Comparison of ENCODE assay signal across 32 cellular contexts in the genomic region with DNA sequence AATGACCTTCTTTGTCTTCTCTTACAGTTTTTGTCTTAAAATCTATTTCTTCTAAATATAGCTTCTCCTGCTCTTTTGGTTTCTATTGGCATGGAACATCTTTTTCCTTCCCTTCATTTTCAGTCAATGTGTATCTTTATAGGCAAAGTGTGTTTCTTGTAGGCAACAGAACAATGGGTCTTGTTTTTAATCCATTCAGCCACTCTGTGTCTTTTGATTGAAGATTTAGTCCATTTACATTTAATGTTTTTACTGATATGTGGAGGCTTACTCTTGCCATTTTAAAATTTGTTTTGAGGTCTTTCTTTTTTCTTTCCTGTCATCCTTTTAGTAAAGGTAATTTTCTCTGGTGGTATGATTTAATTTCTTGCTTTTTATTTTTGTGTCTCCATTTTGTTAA.
"Had no signal": no experiment of that assay in that cellular context is flagged by ENCODE, and none has a peak within 500 bp of the region (broad histone marks: within the 10 kb centered on the region; RNA-seq: fewer than 3 reads in every experiment).

No MANE protein-coding gene starts in this region.

- FAIRE-seq: astrocyte, bronchial epithelial cell had no signal

- DNase-seq: activated effector memory CD4-positive, alpha-beta T cell treated with anti-CD3 and anti-CD28 coated beads, Interleukin-2, amount 50 U/mL, for 16 hours; activated effector memory CD4-positive, alpha-beta T cell treated with Interleukin-2 at 50 U/mL for 16 hours; activated gamma-delta T cell; activated gamma-delta T cell treated with Interleukin-2 at 50 U/mL for 16 hours; activated naive CD4-positive, alpha-beta T cell; activated naive CD4-positive, alpha-beta T cell treated with anti-CD3 and anti-CD28 coated beads for 36 hours; activated naive CD4-positive, alpha-beta T cell treated with anti-CD3 and anti-CD28 coated beads, Interleukin-2, amount 10 ng/mL, durations not matched to agents 7 days and 5 days; activated naive CD4-positive, alpha-beta T cell treated with anti-CD3 and anti-CD28 coated beads, Interleukin-2, amount 50 U/mL, for 16 hours; activated naive CD4-positive, alpha-beta T cell treated with Interleukin-2 at 50 U/mL for 16 hours; activated naive CD8-positive, alpha-beta T cell treated with anti-CD3 and anti-CD28 coated beads for 36 hours; activated naive CD8-positive, alpha-beta T cell treated with anti-CD3 and anti-CD28 coated beads, Interleukin-2, amount 10 ng/mL, durations not matched to agents 7 days and 5 days; activated naive CD8-positive, alpha-beta T cell treated with anti-CD3 and anti-CD28 coated beads, Interleukin-2, amount 50 U/mL, for 24 hours; activated T-cell treated with anti-CD3 and anti-CD28 coated beads, Interleukin-2, amount 50 U/mL, for 4 hours; activated T-cell treated with anti-CD3 and anti-CD28 coated beads, Interleukin-2, amount 50 U/mL, for 48 hours; activated T-cell treated with anti-CD3 and anti-CD28 coated beads, Interleukin-2, amount 50 U/mL, for 72 hours; adrenal gland; amniotic stem cell; amygdala; anterior cingulate cortex; aorta; body of pancreas; brain microvascular endothelial cell; caudate nucleus; central memory CD4-positive, alpha-beta T cell; cerebellar nuclear complex had no signal

- H3K27ac ChIP-seq: adrenal gland, ascending aorta, body of pancreas, brain microvascular endothelial cell, breast epithelium, cardiac muscle cell had no signal

- H3K9me3 ChIP-seq: adrenal gland, ascending aorta had no signal

- H3K4me1 ChIP-seq: adrenal gland, ascending aorta, body of pancreas, breast epithelium had no signal

- ATAC-seq: activated naive CD4-positive, alpha-beta T cell treated with anti-CD3 and anti-CD28 coated beads, Interleukin-2, amount 50 U/mL, for 72 hours; activated naive CD8-positive, alpha-beta T cell treated with anti-CD3 and anti-CD28 coated beads, Interleukin-2, amount 50 U/mL, for 24 hours; activated T-cell treated with anti-CD3 and anti-CD28 coated beads, Interleukin-2, amount 50 U/mL, for 4 hours; activated T-cell treated with anti-CD3 and anti-CD28 coated beads, Interleukin-2, amount 50 U/mL, for 72 hours; activated T-helper 17 cell treated with anti-CD3 and anti-CD28 coated beads, Interleukin-2, amount 50 U/mL, for 72 hours; body of pancreas had no signal

- H3K36me3 ChIP-seq: adrenal gland, ascending aorta, brain microvascular endothelial cell, breast epithelium, cardiac muscle cell had no signal

- H3K4me3 ChIP-seq: adrenal gland, ascending aorta, body of pancreas, breast epithelium, cardiac muscle cell had no signal

- H3K27me3 ChIP-seq: adrenal gland, ascending aorta, body of pancreas, brain microvascular endothelial cell, breast epithelium, cardiac muscle cell had no signal
